In genomic region chr4:179116581-179116980, GRCh38 we compare ENCODE assay signal across 6 cellular contexts.
"Had no signal": no experiment of that assay in that cellular context is flagged by ENCODE, and none has a peak within 500 bp of the region (broad histone marks: within the 10 kb centered on the region; RNA-seq: fewer than 3 reads in every experiment).

No MANE protein-coding gene starts in this region.

- H3K4me3 ChIP-seq: K562 had no signal

- H3K4me3 Mint-ChIP-seq: IgD-negative memory B cell had no signal

- H3K27me3 Mint-ChIP-seq: IgD-negative memory B cell had no signal

- ATAC-seq: HepG2, K562 had no signal

- DNase-seq: KBM-7 had no signal

- FAIRE-seq: HepG2, HTR-8/SVneo, K562 had no signal

- H3K27ac Mint-ChIP-seq: IgD-negative memory B cell had no signal

- H3K36me3 Mint-ChIP-seq: IgD-negative memory B cell had no signal

- H3K4me1 Mint-ChIP-seq: IgD-negative memory B cell had no signal

- H3K27ac ChIP-seq: HL-60 had no signal
